9 cellular contexts compared by ENCODE assay signal in genomic region chr3:172315401-172316091, GRCh38.
DNase-seq lines count a peak whose midpoint lies in the region; ATAC-seq and TF ChIP-seq lines count a peak whose summit lies in the region.
"Had no signal": no experiment of that assay in that cellular context is flagged by ENCODE, and none has a peak within 500 bp of the region (broad histone marks: within the 10 kb centered on the region; RNA-seq: fewer than 3 reads in every experiment).

No MANE protein-coding gene starts in this region.

- no peak for TF ChIP-seq POLR2A in breast epithelium (IDR thresholded peaks at IDR 0.05)

- no peaks in the 10 kb centered on the region for H3K4me1 Mint-ChIP-seq in CD4-positive, alpha-beta T cell (ENCODE audit: low read depth)

- H3K36me3 ChIP-seq in breast epithelium (no peaks in the 10 kb centered on the region), lung (ENCODE audit: control insufficient read depth in 2 of 2, insufficient read depth in 2 of 2, low read length in 2 of 2) (peaks cover 15 to 17% of the 10 kb centered on the region in 2 donors)

- no peak overlapping the region for H3K27ac Mint-ChIP-seq in CD4-positive, alpha-beta T cell

- no peaks in the 10 kb centered on the region for H3K27me3 Mint-ChIP-seq in CD4-positive, alpha-beta T cell

- H3K27ac ChIP-seq in breast epithelium (peak overlapping the region; percentile 19 to 30), lung (ENCODE audit: low read depth in 1 of 2, low read length in 1 of 2) (peak overlapping the region; percentile 24 to 85)
- no peak overlapping the region for H3K27ac ChIP-seq in CD4-positive, alpha-beta T cell (ENCODE audit: low read depth, low read length)

- POLR2A ChIA-PET in CD4-positive, alpha-beta T cell (lab: Charles Lee) = no interaction called here

- WGBS in lung, 2 donors = 68 to 78% methylated on average over 11 of the region's 11 CpGs

- no peaks in the 10 kb centered on the region for H3K9me3 Mint-ChIP-seq in CD4-positive, alpha-beta T cell

- no peak overlapping the region for H3K4me3 Mint-ChIP-seq in CD4-positive, alpha-beta T cell

- CTCF ChIA-PET in CD4-positive, alpha-beta T cell (lab: Charles Lee) = no interaction called here

- no peaks in the 10 kb centered on the region for H3K27me3 ChIP-seq in breast epithelium
- H3K27me3 ChIP-seq in lung (ENCODE audit: control insufficient read depth, insufficient read depth) = no peaks in the 10 kb centered on the region
- H3K27me3 ChIP-seq in CD4-positive, alpha-beta T cell (ENCODE audit: control insufficient read depth, insufficient read depth, low read length) = no peaks in the 10 kb centered on the region

- ATAC-seq in lung (ENCODE audit: insufficient read depth, low FRiP score) = no peak
- no peak for ATAC-seq in CD4-positive, alpha-beta T cell (ENCODE audit: poor library complexity)
- no peak for ATAC-seq in HG02973 (IDR thresholded peaks at IDR 0.05; ENCODE audit: unreplicated experiment)

- H3K4me1 ChIP-seq in breast epithelium (peaks cover 8 to 13% of the 10 kb centered on the region in 2 donors), lung (ENCODE audit: control insufficient read depth in 2 of 2, insufficient read depth in 2 of 2, low read length in 2 of 2) (peaks cover 7 to 58% of the 10 kb centered on the region in 2 donors)

- intact Hi-C loops in breast epithelium (cut with DNase I; ENCODE audit: low total_unique reads) (no loop called here), posterior vena cava (cut with DNase I) (loop anchor here in 1 of 2 donors (2.0 kb wide), 1 partner anchor 275 kb away; no protein-coding TSS in a partner anchor)
- intact Hi-C loops in CD4-positive, alpha-beta T cell (cut with DNase I, micrococcal nuclease) = no loop called here

- TF ChIP-seq CTCF in AG10803 (conservative IDR thresholded peaks at IDR 0.05; ENCODE audit: low read length) = no peak
- TF ChIP-seq CTCF in breast epithelium (IDR thresholded peaks at IDR 0.05) = no peak
- no peak for TF ChIP-seq CTCF in lung (IDR thresholded peaks at IDR 0.05; ENCODE audit: control extremely low read depth, extremely low read depth)
- TF ChIP-seq CTCF in CD4-positive, alpha-beta T cell (IDR thresholded peaks at IDR 0.05) = no peak

- H3K36me3 Mint-ChIP-seq in CD4-positive, alpha-beta T cell (ENCODE audit: low read depth) = peaks cover 74% of the 10 kb centered on the region

- H3K9me3 ChIP-seq in breast epithelium (no peaks in the 10 kb centered on the region), lung (ENCODE audit: control insufficient read depth in 2 of 2, insufficient read depth in 1 of 2, low read length in 1 of 2) (no peaks in the 10 kb centered on the region)
- H3K9me3 ChIP-seq in CD4-positive, alpha-beta T cell (ENCODE audit: control insufficient read depth, low read length) = no peaks in the 10 kb centered on the region

- peak; percentile 58 for DNase-seq in AG10803 (ENCODE audit: low read depth)
- peak; percentile 90 for DNase-seq in M059J (ENCODE audit: low read depth)
- DNase-seq in breast epithelium (ENCODE audit: low spot score in 2 of 2) = no peak
- peak; percentile 49 for DNase-seq in lung (ENCODE audit: low spot score)
- DNase-seq in GOT3 (lab: John Stamatoyannopoulos, UW) = no peak
- DNase-seq in CD4-positive, alpha-beta T cell = no peak
- DNase-seq in posterior vena cava (ENCODE audit: low spot score) = no peak
- DNase-seq: activated naive CD4-positive, alpha-beta T cell treated with anti-CD3 and anti-CD28 coated beads, Interleukin-2, amount 50 U/mL, for 16 hours had no signal

- no peak overlapping the region for H3K4me3 ChIP-seq in AG10803 (ENCODE audit: low read length)
- no peak overlapping the region for H3K4me3 ChIP-seq in breast epithelium
- no peak overlapping the region for H3K4me3 ChIP-seq in lung

Comparison
In these comparisons a context has a peak if more than half of its experiments do, and no peak if none do; other contexts are left out.
1. DNase-seq: peak in AG10803 (single experiment), M059J (single experiment) and lung (single experiment); none in breast epithelium (0 of 2), GOT3 (single experiment), CD4-positive, alpha-beta T cell (0 of 10) and posterior vena cava (single experiment).